ENCODE assay signal across 8 cellular contexts in genomic region chr2:108215794-108216211, GRCh38. TPM values are rescaled to one million over a fixed set of nuclear protein-coding genes. Genes with fewer than 3 reads are reported as not detected.
DNase-seq lines count a peak whose midpoint lies in the region; ATAC-seq and TF ChIP-seq lines count a peak whose summit lies in the region.

No MANE protein-coding gene starts in this region.

- POLR2A ChIA-PET in Caco-2 (lab: Charles Lee), result no interaction called here

- H3K27me3 ChIP-seq in Caco-2 (replicated peaks; ENCODE audit: control insufficient read depth, insufficient read depth, low read length) (no peaks in the 10 kb centered on the region), RWPE2 (ENCODE audit: insufficient read depth, poor library complexity, severe bottlenecking) (no peaks in the 10 kb centered on the region), heart right ventricle (no peaks in the 10 kb centered on the region)

- no peaks in the 10 kb centered on the region for H3K9me3 Mint-ChIP-seq in Caco-2 (ENCODE audit: unreplicated experiment)

- intact Hi-C loops in Caco-2 (cut with micrococcal nuclease; ENCODE audit: unreplicated experiment), result loop anchor here (1.0 to 5.0 kb wide), 4 partner anchors 101 to 368 kb away; partner anchors contain the start of gene GCC2
- intact Hi-C loops in heart right ventricle (cut with DNase I), result loop anchor here in 2 of 10 donors (2.0 to 5.0 kb wide), 2 partner anchors 366 to 369 kb away; no protein-coding TSS in a partner anchor

- no peak overlapping the region for H3K27ac ChIP-seq in RWPE2 (ENCODE audit: poor library complexity, severe bottlenecking)
- no peak overlapping the region for H3K27ac ChIP-seq in heart right ventricle

- no peaks in the 10 kb centered on the region for H3K36me3 Mint-ChIP-seq in Caco-2 (ENCODE audit: insufficient read depth, unreplicated experiment)

- CTCF ChIA-PET in Caco-2 (lab: Charles Lee), result interaction anchor here (0.5 to 1.0 kb wide), 2 partner anchors 354 to 371 kb away, joined by 3 read pairs; no protein-coding TSS in a partner anchor

- no peak overlapping the region for H3K27ac Mint-ChIP-seq in Caco-2 (ENCODE audit: unreplicated experiment)

- TF ChIP-seq CTCF in Caco-2 (IDR thresholded peaks at IDR 0.05; ENCODE audit: insufficient read depth in 1 of 2, low read depth in 1 of 2, low read length in 1 of 2, severe bottlenecking in 1 of 2, unreplicated experiment in 1 of 2), result peak; percentile 23 to 49
- TF ChIP-seq CTCF in RWPE2 (IDR thresholded peaks at IDR 0.05; ENCODE audit: poor library complexity, severe bottlenecking), result peak; percentile 50
- TF ChIP-seq CTCF in heart right ventricle (IDR thresholded peaks at IDR 0.05), result peak in 5 of 9 donors; percentile 27 to 46 (median 37)

- WGBS in heart right ventricle, 2 donors, result 38 to 46% methylated on average over 3 of the region's 3 CpGs

- no peak overlapping the region for H3K4me3 ChIP-seq in Caco-2 (ENCODE audit: low read depth, low read length)
- no peak overlapping the region for H3K4me3 ChIP-seq in RWPE2 (ENCODE audit: severe bottlenecking)
- H3K4me3 ChIP-seq in heart right ventricle, result no peak overlapping the region

- no TSS peak for BruUV-seq in Caco-2 (replicated peaks; lab: Mats Ljungman, UMichigan)

- H3K4me1 ChIP-seq in Caco-2 (peaks cover 5% of the 10 kb centered on the region; the same call in 1 of the 2 replicates), RWPE2 (ENCODE audit: insufficient read depth, poor library complexity, severe bottlenecking) (peaks cover 16% of the 10 kb centered on the region), heart right ventricle (peaks cover 0 to 7% (median 0%) of the 10 kb centered on the region in 9 donors)

- no peak overlapping the region for H3K4me3 Mint-ChIP-seq in Caco-2 (ENCODE audit: unreplicated experiment)

- no peaks in the 10 kb centered on the region for H3K4me1 Mint-ChIP-seq in Caco-2 (ENCODE audit: low read depth, unreplicated experiment)

- H3K9me3 ChIP-seq in Caco-2 (no peaks in the 10 kb centered on the region), RWPE2 (ENCODE audit: severe bottlenecking) (peaks cover 3% of the 10 kb centered on the region), heart right ventricle (peaks cover 0 to 6% (median 0%) of the 10 kb centered on the region in 11 donors)

- H3K27me3 Mint-ChIP-seq in Caco-2 (ENCODE audit: insufficient read depth, unreplicated experiment), result no peaks in the 10 kb centered on the region

- DNase-seq in Caco-2 (peak; percentile 46 to 48), RWPE2 (ENCODE audit: low spot score) (no peak), heart right ventricle (no peak), ureter (ENCODE audit: low spot score) (peak; percentile 52), dedifferentiated amniotic fluid mesenchymal stem cell (ENCODE audit: extremely low spot score) (no peak)

- ATAC-seq in HG03432 (IDR thresholded peaks at IDR 0.05; ENCODE audit: unreplicated experiment) (peak; percentile 61), RWPE2 (ENCODE audit: low read depth) (peak; percentile 58), heart right ventricle (peak in 4 of 8 donors; percentile 34 to 75 (median 61)), GM19452 (IDR thresholded peaks at IDR 0.05; ENCODE audit: unreplicated experiment) (no peak), GM21825 (IDR thresholded peaks at IDR 0.05; ENCODE audit: unreplicated experiment) (no peak)

- H3K36me3 ChIP-seq in Caco-2 (ENCODE audit: control insufficient read depth, insufficient read depth, low read length) (no peaks in the 10 kb centered on the region; the same call in 1 of the 2 replicates), RWPE2 (ENCODE audit: low read depth) (no peaks in the 10 kb centered on the region; the same call in 1 of the 2 replicates), heart right ventricle (no peaks in the 10 kb centered on the region)

RNA-seq across cellular contexts. Expression of gene SULT1C3, which starts 24.0 kb away (rescaled TPM):
- total RNA-seq in Caco-2 (2022) (not detected in 2 replicates), heart right ventricle (not detected), ureter (not detected)
- not detected for polyA plus RNA-seq in heart right ventricle

Comparison
In these comparisons a context has a peak if more than half of its experiments do, and no peak if none do; other contexts are left out.
1. DNase-seq: peak in Caco-2 (2 of 2) and ureter (single experiment); none in RWPE2 (single experiment), heart right ventricle (0 of 2) and dedifferentiated amniotic fluid mesenchymal stem cell (single experiment).
2. ATAC-seq: peak in HG03432 (single experiment) and RWPE2 (single experiment); none in GM19452 (single experiment) and GM21825 (single experiment).
3. Peak in every context shown above with its lines, with median percentiles within 50 percentile points of each other: CTCF ChIP-seq.